Comparison of ENCODE assay signal across 13 cellular contexts in the genomic region with DNA sequence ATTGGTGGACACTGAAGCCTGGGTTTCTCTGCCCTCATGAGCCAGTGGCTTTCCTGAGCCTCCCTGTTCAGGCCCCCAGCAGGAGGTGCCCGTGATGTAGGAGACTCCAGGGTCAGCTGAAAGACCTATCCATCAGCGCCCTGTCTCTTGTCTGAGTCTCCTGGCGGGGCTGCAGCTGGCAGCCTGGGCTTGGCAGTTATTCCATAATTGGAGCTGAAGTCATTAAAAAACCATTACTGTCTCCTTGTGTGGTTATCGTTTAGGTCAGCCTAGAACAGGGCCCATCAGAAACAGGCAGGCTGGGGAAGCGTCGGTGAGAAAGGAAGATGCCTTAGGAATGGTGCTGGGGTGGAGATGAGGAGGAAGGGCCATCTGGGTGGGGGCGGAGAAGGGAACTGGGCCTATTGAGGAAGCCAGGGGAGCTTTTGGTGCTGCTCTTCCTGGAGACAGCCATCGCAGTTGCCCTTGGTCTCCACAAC. TPM values are rescaled to one million over a fixed set of nuclear protein-coding genes. Genes with fewer than 3 reads are reported as not detected.
A peak's percentile ranks its signal among the peaks of the same experiment; 100 is the strongest.
DNase-seq lines count a peak whose midpoint lies in the region; ATAC-seq and TF ChIP-seq lines count a peak whose summit lies in the region.
"Had no signal": no experiment of that assay in that cellular context is flagged by ENCODE, and none has a peak within 500 bp of the region (broad histone marks: within the 10 kb centered on the region; RNA-seq: fewer than 3 reads in every experiment).

No MANE protein-coding gene starts in this region.

- H3F3A ChIP-seq in GM23248 (ENCODE audit: insufficient read depth): no peaks in the 10 kb centered on the region
- H3F3A ChIP-seq in PC-3 (ENCODE audit: low read length, unreplicated experiment): no peaks in the 10 kb centered on the region

- H3K79me2 ChIP-seq in GM23248 (ENCODE audit: insufficient read depth) (peaks cover 56% of the 10 kb centered on the region), PC-3 (ENCODE audit: low read length) (no peaks in the 10 kb centered on the region)

- no peaks in the 10 kb centered on the region for H3K9me3 Mint-ChIP-seq in neural crest cell
- H3K9me3 Mint-ChIP-seq in nephron progenitor cell: no peaks in the 10 kb centered on the region
- H3K9me3 Mint-ChIP-seq: activated naive CD4-positive, alpha-beta T cell treated with anti-CD3 and anti-CD28 coated beads for 36 hours; dendritic cell treated with granulocyte-macrophage colony-stimulating factor and Interleukin-4, amounts not matched to agents 40 ng/mL and 50 ng/mL, for 4 days had no signal

- no peak overlapping the region for H2AFZ ChIP-seq in GM23248
- H2AFZ ChIP-seq in PC-3 (ENCODE audit: low read length): no peak overlapping the region

- H3K9me3 ChIP-seq in GM23248 (ENCODE audit: low read depth): no peaks in the 10 kb centered on the region
- H3K9me3 ChIP-seq in PC-3 (ENCODE audit: low read length): no peaks in the 10 kb centered on the region
- H3K9me3 ChIP-seq: Caco-2 had no signal

- intact Hi-C loops in PC-3 (cut with micrococcal nuclease): no loop called here

- H3K9me2 ChIP-seq in GM23248 (ENCODE audit: insufficient read depth) (no peaks in the 10 kb centered on the region), PC-3 (replicated peaks; ENCODE audit: low read length) (no peaks in the 10 kb centered on the region)

- H3K9ac ChIP-seq in GM23248 (no peak overlapping the region), PC-3 (ENCODE audit: low read length) (no peak overlapping the region)

- POLR2A ChIA-PET in RWPE1 (lab: Yijun Ruan, JAX; ENCODE audit: low non-redundant PET) (no interaction called here), PC-3 (lab: Charles Lee; ENCODE audit: unreplicated experiment) (no interaction called here)

- H3K27me3 Mint-ChIP-seq in neural crest cell (ENCODE audit: low read depth): peaks cover 8% of the 10 kb centered on the region
- H3K27me3 Mint-ChIP-seq in nephron progenitor cell (ENCODE audit: low read depth, poor library complexity): peaks cover 17% of the 10 kb centered on the region

- H3K4me2 ChIP-seq in GM23248 (ENCODE audit: unreplicated experiment): no peak overlapping the region
- H3K4me2 ChIP-seq in PC-3 (ENCODE audit: low read length): no peak overlapping the region

- H3K4me1 Mint-ChIP-seq in neural crest cell: peaks cover 43% of the 10 kb centered on the region
- H3K4me1 Mint-ChIP-seq in nephron progenitor cell: peaks cover 50% of the 10 kb centered on the region

- H3K27ac Mint-ChIP-seq in neural crest cell (ENCODE audit: unreplicated experiment) (peak overlapping the region; percentile 78), nephron progenitor cell (no peak overlapping the region)
- H3K27ac Mint-ChIP-seq: activated naive CD4-positive, alpha-beta T cell treated with anti-CD3 and anti-CD28 coated beads for 36 hours; dendritic cell treated with granulocyte-macrophage colony-stimulating factor and Interleukin-4, amounts not matched to agents 40 ng/mL and 50 ng/mL, for 4 days had no signal

- ATAC-seq in PC-3: no peak

- TF ChIP-seq CTCF in astrocyte of the spinal cord (IDR thresholded peaks at IDR 0.05; ENCODE audit: low read depth, low read length) (no peak), neural crest cell (conservative IDR thresholded peaks at IDR 0.05) (no peak), nephron progenitor cell (IDR thresholded peaks at IDR 0.05) (no peak), RWPE1 (conservative IDR thresholded peaks at IDR 0.05; ENCODE audit: low read depth) (no peak), PC-3 (conservative IDR thresholded peaks at IDR 0.05; ENCODE audit: low read depth, low read length) (no peak)

- H3K27ac ChIP-seq in GM23248 (no peak overlapping the region), RWPE1 (no peak overlapping the region), PC-3 (ENCODE audit: low read length) (no peak overlapping the region)

- no TSS peak for BruUV-seq in PC-3 (replicated peaks; lab: Mats Ljungman, UMichigan)

- peak overlapping the region; percentile 49 for H3K4me3 Mint-ChIP-seq in neural crest cell
- H3K4me3 Mint-ChIP-seq in nephron progenitor cell: no peak overlapping the region
- H3K4me3 Mint-ChIP-seq: activated naive CD4-positive, alpha-beta T cell treated with anti-CD3 and anti-CD28 coated beads for 36 hours; dendritic cell treated with granulocyte-macrophage colony-stimulating factor and Interleukin-4, amounts not matched to agents 40 ng/mL and 50 ng/mL, for 4 days had no signal

- H3K4me1 ChIP-seq in GM23248 (ENCODE audit: insufficient read depth): peaks cover 5% of the 10 kb centered on the region; the same call in 1 of the 2 replicates
- no peaks in the 10 kb centered on the region for H3K4me1 ChIP-seq in PC-3 (ENCODE audit: insufficient read depth, low read length)
- H3K4me1 ChIP-seq: Caco-2 had no signal

- peak; percentile 29 for DNase-seq in GM23248
- peak; percentile 56 for DNase-seq in NCI-H2081 treated with DMSO at 0.1 percent for 48 hours (lab: John Stamatoyannopoulos, UW)
- peak; percentile 58 for DNase-seq in astrocyte of the spinal cord (ENCODE audit: low read depth, low spot score)
- DNase-seq in neural crest cell (ENCODE audit: low read depth, low spot score): no peak
- no peak for DNase-seq in nephron progenitor cell
- DNase-seq in RWPE1 (ENCODE audit: low spot score): no peak
- DNase-seq in PC-3: no peak
- DNase-seq: activated CD8-positive, alpha-beta memory T cell treated with anti-CD3 and anti-CD28 coated beads for 24 hours; activated naive CD4-positive, alpha-beta T cell treated with anti-CD3 and anti-CD28 coated beads for 36 hours; Caco-2; foreskin melanocyte; islet precursor cell had no signal

- in situ Hi-C loops in GM23248 (cut with MboI) (no loop called here), astrocyte of the spinal cord (cut with HindIII; ENCODE audit: low sequenced_read_pairs) (loop anchor here (5.0 kb wide), 1 partner anchor 59 kb away; no protein-coding TSS in a partner anchor)

- H3K36me3 Mint-ChIP-seq in neural crest cell (ENCODE audit: low read depth) (no peaks in the 10 kb centered on the region), nephron progenitor cell (ENCODE audit: low read depth) (no peaks in the 10 kb centered on the region)

- H3K27me3 ChIP-seq in GM23248 (replicated peaks; ENCODE audit: insufficient read depth) (no peaks in the 10 kb centered on the region), PC-3 (ENCODE audit: low read length) (0 out of 2 replicates have a peak, but pooled peaks cover 7% of the 10 kb centered on the region)

- H3K36me3 ChIP-seq in GM23248 (ENCODE audit: low read depth) (no peaks in the 10 kb centered on the region), PC-3 (ENCODE audit: low read depth, low read length) (no peaks in the 10 kb centered on the region)

- WGBS in GM23248 (ENCODE audit: low coverage in 1 of 2, low lambda C conversion rate in 2 of 2, missing lambda C conversion rate in 2 of 2), 2 experiments: 43 to 46% methylated on average over 8 of the region's 8 CpGs

- CTCF ChIA-PET in RWPE1 (lab: Yijun Ruan, JAX): interaction anchor here (4.8 kb wide), 1 partner anchor 13 kb away, joined by 24 read pairs; no protein-coding TSS in a partner anchor
- CTCF ChIA-PET in PC-3 (lab: Charles Lee): no interaction called here

- H4K20me1 ChIP-seq in GM23248 (ENCODE audit: insufficient read depth) (no peaks in the 10 kb centered on the region), PC-3 (ENCODE audit: low read length) (no peaks in the 10 kb centered on the region)

- H3K4me3 ChIP-seq in GM23248: no peak overlapping the region
- H3K4me3 ChIP-seq in astrocyte of the spinal cord (ENCODE audit: low read depth, low read length): no peak overlapping the region
- H3K4me3 ChIP-seq in PC-3 (ENCODE audit: low read length): no peak overlapping the region

RNA-seq across cellular contexts. Expression of a gene that starts 5.0 kb away (rescaled TPM):
- total RNA-seq in GM23248 (2014; rRNA removed; shearing (Covaris generic)): 12.3 and 12.9 TPM in 2 replicates
- polyA plus RNA-seq in GM23248 (2016; fragmentation: Nextera tagmentation; extraction: Ambion mirVana): 3.3 and 3.8 TPM in 2 replicates
- total RNA-seq in neural crest cell (23.7 and 26.1 TPM in 2 replicates), PC-3 (2014; rRNA removed) (3.2 and 3.3 TPM in 2 replicates)
- total RNA-seq: Caco-2 had no signal

Comparison
In these comparisons a context has a peak if more than half of its experiments do, and no peak if none do; other contexts are left out.
1. DNase-seq: peak in GM23248 (single experiment), NCI-H2081 treated with DMSO at 0.1 percent for 48 hours (single experiment) and astrocyte of the spinal cord (single experiment); none in neural crest cell (single experiment), nephron progenitor cell (single experiment), RWPE1 (single experiment) and PC-3 (single experiment).